Comparison of ENCODE assay signal across 9 cellular contexts in genomic region chr6:30554962-30555361, GRCh38. TPM values are rescaled to one million over a fixed set of nuclear protein-coding genes. Genes with fewer than 3 reads are reported as not detected.
DNase-seq lines count a peak whose midpoint lies in the region; TF ChIP-seq lines count a peak whose summit lies in the region.
"Had no signal": no experiment of that assay in that cellular context is flagged by ENCODE, and none has a peak within 500 bp of the region (broad histone marks: within the 10 kb centered on the region; RNA-seq: fewer than 3 reads in every experiment).

No MANE protein-coding gene starts in this region.

- no peaks in the 10 kb centered on the region for H3K27me3 ChIP-seq in liver (ENCODE audit: control insufficient read depth in 4 of 4, insufficient read depth in 4 of 4, low read length in 3 of 4)
- H3K27me3 ChIP-seq in thyroid gland, result no peaks in the 10 kb centered on the region

- H3K36me3 ChIP-seq in liver (ENCODE audit: control insufficient read depth in 4 of 4, insufficient read depth in 3 of 4, low read depth in 1 of 4, low read length in 3 of 4), result peaks cover 0 to 27% (median 11%) of the 10 kb centered on the region in 4 donors
- peaks cover 28 to 33% of the 10 kb centered on the region in 2 donors for H3K36me3 ChIP-seq in thyroid gland

- TF ChIP-seq POLR2A in thyroid gland (IDR thresholded peaks at IDR 0.05), result no peak

- peaks cover 97% of the 10 kb centered on the region for H3K36me3 Mint-ChIP-seq in activated T-cell treated with anti-CD3 and anti-CD28 coated beads, Interleukin-2, amount 50 U/mL, for 24 hours (ENCODE audit: low read depth)

- WGBS in liver, result 68% methylated on average over 8 of the region's 8 CpGs
- WGBS in thyroid gland, 2 donors, result 39 to 41% methylated on average over 8 of the region's 8 CpGs

- H3K9ac ChIP-seq in liver (ENCODE audit: low read depth in 1 of 2, low read length in 2 of 2), result peak overlapping the region in 1 of 2 donors; percentile 61

- H3K4me3 ChIP-seq in astrocyte of the spinal cord (ENCODE audit: low read depth, low read length) (peak overlapping the region; percentile 96), liver (ENCODE audit: low read depth in 1 of 3, low read length in 3 of 3) (peak overlapping the region in 2 of 3 donors; percentile 85), thyroid gland (replicated peaks in 1 of 3) (peak overlapping the region in 2 of 3 donors; percentile 94 to 98)

- H3K4me1 Mint-ChIP-seq in activated T-cell treated with anti-CD3 and anti-CD28 coated beads, Interleukin-2, amount 50 U/mL, for 24 hours (ENCODE audit: low read depth), result peaks cover 41% of the 10 kb centered on the region

- H3K9me3 ChIP-seq in liver (ENCODE audit: control insufficient read depth in 4 of 4, low read length in 3 of 4) (no peaks in the 10 kb centered on the region), thyroid gland (no peaks in the 10 kb centered on the region)

- DNase-seq in activated T-cell treated with anti-CD3 and anti-CD28 coated beads, Interleukin-2, amount 50 U/mL, for 24 hours, result no peak
- no peak for DNase-seq in activated T-cell treated with anti-CD3 and anti-CD28 coated beads, Interleukin-2, amount 50 U/mL, for 1 hour
- DNase-seq in astrocyte of the spinal cord (ENCODE audit: low read depth, low spot score) (peak; percentile 16), thyroid gland (no peak), HT-29 (ENCODE audit: low spot score) (no peak), ACHN (no peak), pons (ENCODE audit: low spot score) (no peak)
- DNase-seq: activated effector memory CD4-positive, alpha-beta T cell treated with anti-CD3 and anti-CD28 coated beads, Interleukin-2, amount 50 U/mL, for 16 hours had no signal

- no peak for TF ChIP-seq RAD21 in liver (IDR thresholded peaks at IDR 0.05)

- peaks cover 4 to 27% (median 17%) of the 10 kb centered on the region in 4 donors for H3K4me1 ChIP-seq in liver (ENCODE audit: control insufficient read depth in 4 of 4, insufficient read depth in 4 of 4, low read length in 3 of 4)
- peaks cover 19 to 21% of the 10 kb centered on the region in 2 donors for H3K4me1 ChIP-seq in thyroid gland

- H3K4me3 Mint-ChIP-seq in activated T-cell treated with anti-CD3 and anti-CD28 coated beads, Interleukin-2, amount 50 U/mL, for 24 hours, result peak overlapping the region; percentile 96

- no peaks in the 10 kb centered on the region for H3K9me3 Mint-ChIP-seq in activated T-cell treated with anti-CD3 and anti-CD28 coated beads, Interleukin-2, amount 50 U/mL, for 24 hours

- in situ Hi-C loops in astrocyte of the spinal cord (cut with HindIII; ENCODE audit: low sequenced_read_pairs), result no loop called here
- in situ Hi-C loops in ACHN (cut with HindIII; ENCODE audit: low pct_ligation_motif_present, low pct_unique_long_range_greater_than_20kb, low sequenced_read_pairs), result no loop called here

- H3K27ac Mint-ChIP-seq in activated T-cell treated with anti-CD3 and anti-CD28 coated beads, Interleukin-2, amount 50 U/mL, for 24 hours, result peak overlapping the region; percentile 99

- H3K27me3 Mint-ChIP-seq in activated T-cell treated with anti-CD3 and anti-CD28 coated beads, Interleukin-2, amount 50 U/mL, for 24 hours, result no peaks in the 10 kb centered on the region

- H3K27ac ChIP-seq in liver (ENCODE audit: low read depth in 1 of 2, low read length in 2 of 2), result peak overlapping the region in 1 of 2 donors; percentile 99
- peak overlapping the region; percentile 94 to 99 (median 95) for H3K27ac ChIP-seq in thyroid gland

- TF ChIP-seq CTCF in astrocyte of the spinal cord (IDR thresholded peaks at IDR 0.05; ENCODE audit: low read depth, low read length), result no peak
- TF ChIP-seq CTCF in liver (IDR thresholded peaks at IDR 0.05; ENCODE audit: low read depth, low read length, missing input control), result no peak
- no peak for TF ChIP-seq CTCF in thyroid gland (IDR thresholded peaks at IDR 0.05)

- intact Hi-C loops in thyroid gland (cut with DNase I), result no loop called here

TF ChIP-seq in liver, 16 proteins besides CTCF, POLR2A, EP300 and RAD21:
- TF ChIP-seq SP1 (IDR thresholded peaks at IDR 0.05) (no peak), RXRA (IDR thresholded peaks at IDR 0.05) (no peak), YY1 (IDR thresholded peaks at IDR 0.05) (no peak), HNF4G (IDR thresholded peaks at IDR 0.05) (no peak), EGR1 (IDR thresholded peaks at IDR 0.05; ENCODE audit: low read depth in 2 of 2) (no peak), MAX (IDR thresholded peaks at IDR 0.05) (no peak), GABPA (IDR thresholded peaks at IDR 0.05 in 1 of 2, conservative IDR thresholded peaks at IDR 0.05 in 1 of 2) (no peak), HNF4A (conservative IDR thresholded peaks at IDR 0.05) (no peak)
TF ChIP-seq in liver: peak in this region for 0.

RNA-seq across cellular contexts. Expression of gene GNL1, which starts 1.3 kb away (rescaled TPM):
- 10 to 100 TPM; 12.3 to 14.0 TPM for total RNA-seq in liver
- 10 to 100 TPM; 10.1 to 18.2 TPM for polyA plus RNA-seq in liver
- 10 to 100 TPM; 33.9 to 77.7 (median 37.7) TPM for total RNA-seq in thyroid gland
- 72.9 and 73.4 TPM in 2 replicates for total RNA-seq in HT-29 (2014; rRNA removed; shearing (Covaris generic))

RNA-seq across cellular contexts. Expression of gene PRR3, which starts 2.1 kb away (rescaled TPM):
- total RNA-seq in liver, result 1 to 10 TPM; 2.1 to 2.3 TPM
- polyA plus RNA-seq in liver, result 1 to 10 TPM; 2.5 to 3.2 TPM
- total RNA-seq in thyroid gland, result 10 to 100 TPM in 2 of 4 donors, 1 to 10 TPM in 2; 7.4 to 18.0 (median 12.2) TPM
- total RNA-seq in HT-29 (2014; rRNA removed; shearing (Covaris generic)), result 5.1 and 7.7 TPM in 2 replicates

RNA-seq across cellular contexts. Expression of gene ABCF1, which starts 16.3 kb away (rescaled TPM):
- total RNA-seq in liver (10 to 100 TPM; 20.4 to 33.9 TPM), thyroid gland (10 to 100 TPM; 41.4 to 47.1 (median 43.5) TPM)
- 10 to 100 TPM; 25.0 to 27.2 TPM for polyA plus RNA-seq in liver
- 57.3 and 73.4 TPM in 2 replicates for total RNA-seq in HT-29 (2014; rRNA removed; shearing (Covaris generic))
